ENCODE assay signal across 22 cellular contexts in genomic region chr9:128120741-128121465, GRCh38. TPM values are rescaled to one million over a fixed set of nuclear protein-coding genes. Genes with fewer than 3 reads are reported as not detected.
DNase-seq lines count a peak whose midpoint lies in the region; ATAC-seq and TF ChIP-seq lines count a peak whose summit lies in the region.
"Had no signal": no experiment of that assay in that cellular context is flagged by ENCODE, and none has a peak within 500 bp of the region (broad histone marks: within the 10 kb centered on the region; RNA-seq: fewer than 3 reads in every experiment).

No MANE protein-coding gene starts in this region.

- H2BK120ac ChIP-seq in neuronal stem cell (ENCODE audit: low read depth, low read length) = no peak overlapping the region

- H3K79me2 ChIP-seq in GM23248 (ENCODE audit: insufficient read depth) = peaks cover 14% of the 10 kb centered on the region

- in situ Hi-C loops in GM23248 (cut with MboI) = no loop called here

- H3K18ac ChIP-seq in neuronal stem cell (ENCODE audit: low read length) = no peak overlapping the region

- intact Hi-C loops in heart left ventricle (cut with DNase I) = no loop called here
- intact Hi-C loops in left ventricle myocardium inferior (cut with micrococcal nuclease) = no loop called here

- no peak overlapping the region for H2BK5ac ChIP-seq in neuronal stem cell (ENCODE audit: low read length)

- H3K27me3 Mint-ChIP-seq in endodermal cell (ENCODE audit: insufficient read depth) (no peaks in the 10 kb centered on the region), T-cell (no peaks in the 10 kb centered on the region)
- H3K27me3 Mint-ChIP-seq: type B pancreatic cell had no signal

- H2AK5ac ChIP-seq in neuronal stem cell (ENCODE audit: low read depth, low read length) = no peak overlapping the region

- H3F3A ChIP-seq in GM23248 (ENCODE audit: insufficient read depth) = no peaks in the 10 kb centered on the region

- no peak overlapping the region for H4K91ac ChIP-seq in neuronal stem cell (ENCODE audit: low read depth, low read length, poor library complexity)

- no peaks in the 10 kb centered on the region for H3K9me2 ChIP-seq in GM23248 (ENCODE audit: insufficient read depth)

- CTCF ChIA-PET in T-cell (lab: Charles Lee) = no interaction called here

- no peak overlapping the region for H2BK12ac ChIP-seq in neuronal stem cell (ENCODE audit: low read length)

- H2BK15ac ChIP-seq in neuronal stem cell (ENCODE audit: low read length) = no peak overlapping the region

- H3K36me3 ChIP-seq in heart left ventricle (peaks cover 0 to 50% (median 46%) of the 10 kb centered on the region in 9 donors), left ventricle myocardium inferior (peaks cover 51% of the 10 kb centered on the region), endodermal cell (ENCODE audit: control insufficient read depth, insufficient read depth, low read length) (peaks cover 21% of the 10 kb centered on the region), neuronal stem cell (replicated peaks in 1 of 2; ENCODE audit: control insufficient read depth in 2 of 2, insufficient read depth in 2 of 2, low read length in 2 of 2) (peaks cover 22 to 47% of the 10 kb centered on the region in 2 donors), GM23248 (ENCODE audit: low read depth) (no peaks in the 10 kb centered on the region)

- H2AFZ ChIP-seq in neuronal stem cell (ENCODE audit: low read length) (no peak overlapping the region), GM23248 (no peak overlapping the region)

- H3K4me3 Mint-ChIP-seq in endodermal cell = no peak overlapping the region
- no peak overlapping the region for H3K4me3 Mint-ChIP-seq in T-cell
- H3K4me3 Mint-ChIP-seq: dendritic cell treated with granulocyte-macrophage colony-stimulating factor and Interleukin-4, amounts not matched to agents 40 ng/mL and 50 ng/mL, for 4 days; T-helper 1 cell treated with Interleukin-12 subunit alpha and Interleukin-12 subunit beta and Interleukin-4 antibody, amounts not matched to agents 30 μg/mL and 1 μg/mL, for 36 hours; type B pancreatic cell had no signal

- H3K9me3 ChIP-seq in heart left ventricle (no peaks in the 10 kb centered on the region), left ventricle myocardium inferior (replicated peaks) (no peaks in the 10 kb centered on the region), endodermal cell (ENCODE audit: control insufficient read depth, low read length) (no peaks in the 10 kb centered on the region), neuronal stem cell (replicated peaks in 1 of 2; ENCODE audit: control insufficient read depth in 2 of 2, insufficient read depth in 1 of 2, low read depth in 1 of 2, low read length in 2 of 2) (no peaks in the 10 kb centered on the region), GM23248 (ENCODE audit: low read depth) (no peaks in the 10 kb centered on the region)

- H4K20me1 ChIP-seq in GM23248 (ENCODE audit: insufficient read depth) = no peaks in the 10 kb centered on the region; the same call in 1 of the 2 replicates

- H3K9ac ChIP-seq in endodermal cell (ENCODE audit: extremely low read depth, low read length, poor library complexity, severe bottlenecking) (no peak overlapping the region), neuronal stem cell (ENCODE audit: low read depth, low read length, poor library complexity) (peak overlapping the region; percentile 50), GM23248 (no peak overlapping the region)

- DNase-seq in heart left ventricle = peak in 3 of 5 donors; percentile 14 to 50 (median 28)
- no peak for DNase-seq in left ventricle myocardium inferior
- DNase-seq in endodermal cell = peak; percentile 31
- no peak for DNase-seq in neuronal stem cell (ENCODE audit: low spot score)
- no peak for DNase-seq in GM23248
- no peak for DNase-seq in NCI-H187 (lab: John Stamatoyannopoulos, UW)
- no peak for DNase-seq in T-cell
- DNase-seq: activated CD4-positive, alpha-beta T cell treated with anti-CD3 and anti-CD28 coated beads for 4 hours; activated naive CD4-positive, alpha-beta T cell treated with anti-CD3 and anti-CD28 coated beads, Interleukin-2, amount 50 U/mL, for 16 hours; AML-193; GOT3; mesendoderm; MV-4-11; NCI-H2171 treated with DMSO at 0.1 percent for 48 hours; NCI-H526; stimulated activated CD8-positive, alpha-beta memory T cell treated with anti-CD3 and anti-CD28 coated beads, Interleukin-4, amount 100 ng/mL, for 48 hours had no signal

- ATAC-seq in heart left ventricle (no peak), HG02798 (IDR thresholded peaks at IDR 0.05; ENCODE audit: poor library complexity, unreplicated experiment) (no peak), T-cell (replicated peaks in 1 of 4) (no peak)
- ATAC-seq: Panc1 had no signal

- H3K79me1 ChIP-seq in neuronal stem cell (ENCODE audit: low read depth, low read length) = peaks cover 7% of the 10 kb centered on the region

- H3K27me3 ChIP-seq in heart left ventricle (no peaks in the 10 kb centered on the region), left ventricle myocardium inferior (ENCODE audit: low read depth) (no peaks in the 10 kb centered on the region), endodermal cell (ENCODE audit: control insufficient read depth, insufficient read depth, low read length, poor library complexity, severe bottlenecking) (no peaks in the 10 kb centered on the region), neuronal stem cell (ENCODE audit: control insufficient read depth in 3 of 3, insufficient read depth in 3 of 3, low read depth in 1 of 3, low read length in 3 of 3) (no peaks in the 10 kb centered on the region), GM23248 (replicated peaks; ENCODE audit: insufficient read depth) (no peaks in the 10 kb centered on the region)
- H3K27me3 ChIP-seq: cardiac muscle cell had no signal

- TF ChIP-seq CTCF in heart left ventricle (IDR thresholded peaks at IDR 0.05) (no peak), left ventricle myocardium inferior (IDR thresholded peaks at IDR 0.05; ENCODE audit: borderline replicate concordance) (no peak), endodermal cell (conservative IDR thresholded peaks at IDR 0.05) (no peak)

- peaks cover 21% of the 10 kb centered on the region for H3K36me3 Mint-ChIP-seq in endodermal cell (ENCODE audit: low read depth)
- H3K36me3 Mint-ChIP-seq in T-cell = peaks cover 5% of the 10 kb centered on the region

- H3K4me2 ChIP-seq in neuronal stem cell (ENCODE audit: insufficient read depth, low read length, poor library complexity, severe bottlenecking) (no peak overlapping the region), GM23248 (ENCODE audit: unreplicated experiment) (no peak overlapping the region)

- no peak overlapping the region for H4K8ac ChIP-seq in neuronal stem cell (ENCODE audit: low read depth, low read length)

- H3K4ac ChIP-seq in neuronal stem cell (ENCODE audit: low read length) = no peak overlapping the region

- H3K23ac ChIP-seq in neuronal stem cell (ENCODE audit: low read depth, low read length, poor library complexity) = no peak overlapping the region

- 81% methylated on average over 29 of the region's 29 CpGs for WGBS in heart left ventricle, 4 donors
- WGBS in endodermal cell (ENCODE audit: insufficient coverage in 1 of 2, insufficient read length in 1 of 2), 2 experiments = 89 to 90% methylated on average over 25 to 29 of the region's 29 CpGs
- WGBS in neuronal stem cell (ENCODE audit: extremely low coverage in 2 of 2, insufficient read length in 2 of 2, insufficient replicate concordance in 1 of 2), 2 donors = no CpG with 5 or more reads among the region's 29 CpGs
- 88 to 89% methylated on average over 25 to 29 of the region's 29 CpGs for WGBS in GM23248 (ENCODE audit: low coverage in 1 of 2, low lambda C conversion rate in 2 of 2, missing lambda C conversion rate in 2 of 2), 2 experiments

- POLR2A ChIA-PET in T-cell (lab: Charles Lee) = no interaction called here

- peaks cover 2% of the 10 kb centered on the region for H3K4me1 Mint-ChIP-seq in endodermal cell
- peaks cover 19 to 27% (median 22%) of the 10 kb centered on the region in 3 donors for H3K4me1 Mint-ChIP-seq in T-cell

- H3K4me1 ChIP-seq in heart left ventricle (peaks cover 0 to 23% (median 16%) of the 10 kb centered on the region in 12 donors), left ventricle myocardium inferior (peaks cover 24% of the 10 kb centered on the region), endodermal cell (ENCODE audit: control insufficient read depth, insufficient read depth, low read length) (no peaks in the 10 kb centered on the region), neuronal stem cell (ENCODE audit: control insufficient read depth in 2 of 2, insufficient read depth in 1 of 2, low read depth in 1 of 2, low read length in 2 of 2) (peaks cover 4 to 9% of the 10 kb centered on the region in 2 donors), GM23248 (ENCODE audit: insufficient read depth) (peaks cover 2% of the 10 kb centered on the region; the same call in 1 of the 2 replicates)

- H3K27ac Mint-ChIP-seq in endodermal cell (no peak overlapping the region), T-cell (no peak overlapping the region)
- H3K27ac Mint-ChIP-seq: dendritic cell treated with granulocyte-macrophage colony-stimulating factor and Interleukin-4, amounts not matched to agents 40 ng/mL and 50 ng/mL, for 4 days; T-helper 1 cell treated with Interleukin-12 subunit alpha and Interleukin-12 subunit beta and Interleukin-4 antibody, amounts not matched to agents 30 μg/mL and 1 μg/mL, for 36 hours; type B pancreatic cell had no signal

- H3K14ac ChIP-seq in neuronal stem cell (ENCODE audit: low read length) = peak overlapping the region; percentile 56

- no peak overlapping the region for H3K4me3 ChIP-seq in heart left ventricle
- no peak overlapping the region for H3K4me3 ChIP-seq in left ventricle myocardium inferior
- H3K4me3 ChIP-seq in endodermal cell (ENCODE audit: low read length) = no peak overlapping the region
- peak overlapping the region in 1 of 2 donors; percentile 24 for H3K4me3 ChIP-seq in neuronal stem cell (ENCODE audit: low read length in 2 of 2)
- H3K4me3 ChIP-seq in GM23248 = no peak overlapping the region
- H3K4me3 ChIP-seq: cardiac muscle cell had no signal

- no peak overlapping the region for H3K27ac ChIP-seq in heart left ventricle
- no peak overlapping the region for H3K27ac ChIP-seq in left ventricle myocardium inferior (replicated peaks)
- H3K27ac ChIP-seq in endodermal cell (ENCODE audit: low read depth, low read length) = no peak overlapping the region
- H3K27ac ChIP-seq in neuronal stem cell (replicated peaks; ENCODE audit: low read length) = no peak overlapping the region
- no peak overlapping the region for H3K27ac ChIP-seq in GM23248
- H3K27ac ChIP-seq: cardiac muscle cell had no signal

- TF ChIP-seq POLR2A in heart left ventricle (IDR thresholded peaks at IDR 0.05) = no peak

- H3K9me3 Mint-ChIP-seq in endodermal cell (no peaks in the 10 kb centered on the region), T-cell (no peaks in the 10 kb centered on the region)
- H3K9me3 Mint-ChIP-seq: dendritic cell treated with granulocyte-macrophage colony-stimulating factor and Interleukin-4, amounts not matched to agents 40 ng/mL and 50 ng/mL, for 4 days; T-helper 1 cell treated with Interleukin-12 subunit alpha and Interleukin-12 subunit beta and Interleukin-4 antibody, amounts not matched to agents 30 μg/mL and 1 μg/mL, for 36 hours; type B pancreatic cell had no signal

RNA-seq across cellular contexts. Expression of gene PTGES2, which starts 6.6 kb away (rescaled TPM):
- total RNA-seq in heart left ventricle (100 to 1,000 TPM; 116 to 166 (median 139) TPM), left ventricle myocardium inferior (141 TPM), endodermal cell (10 to 100 TPM; 73.5 to 84.5 TPM), T-cell (10 to 100 TPM; 60.2 to 91.7 (median 79.2) TPM)
- polyA plus RNA-seq in heart left ventricle (100 to 1,000 TPM; 143 to 179 TPM), GM23248 (2016; fragmentation: Nextera tagmentation; extraction: Ambion mirVana) (63.3 and 70.3 TPM in 2 replicates)
- polyA plus RNA-seq in endodermal cell (2013, experiment 1 of 2) = 36.7 TPM
- 33.1 TPM for polyA plus RNA-seq in endodermal cell (2013, experiment 2 of 2)
- 19.0 TPM for polyA plus RNA-seq in neuronal stem cell (2013, experiment 1 of 2)
- 21.6 TPM for polyA plus RNA-seq in neuronal stem cell (2013, experiment 2 of 2)
- total RNA-seq in GM23248 (2014; rRNA removed; shearing (Covaris generic)) = 68.6 and 68.9 TPM in 2 replicates

RNA-seq across cellular contexts. Expression of gene LCN2, which starts 28.4 kb away (rescaled TPM):
- total RNA-seq in heart left ventricle (1 to 10 TPM in 1 of 9 donors, not detected in 8; 5.8 TPM), left ventricle myocardium inferior (not detected), endodermal cell (not detected), T-cell (not detected)
- polyA plus RNA-seq in heart left ventricle (1 to 10 TPM in 1 of 2 donors, not detected in 1; 1.1 TPM), GM23248 (2016; fragmentation: Nextera tagmentation; extraction: Ambion mirVana) (not detected in 2 replicates)
- not detected for polyA plus RNA-seq in endodermal cell (2013, experiment 1 of 2)
- not detected for polyA plus RNA-seq in endodermal cell (2013, experiment 2 of 2)
- 0.08 TPM for polyA plus RNA-seq in neuronal stem cell (2013, experiment 1 of 2)
- polyA plus RNA-seq in neuronal stem cell (2013, experiment 2 of 2) = 0.10 TPM
- total RNA-seq in GM23248 (2014; rRNA removed; shearing (Covaris generic)) = not detected in 2 replicates
- total RNA-seq: cardiac muscle cell had no signal
- polyA plus RNA-seq: cardiac muscle cell had no signal

RNA-seq across cellular contexts. Expression of gene BBLN, which starts 39.2 kb away (rescaled TPM):
- total RNA-seq in heart left ventricle = 100 to 1,000 TPM in 2 of 9 donors, 10 to 100 TPM in 7; 29.9 to 280 (median 46.4) TPM
- 100 to 1,000 TPM in 1 of 2 donors, 10 to 100 TPM in 1; 47.3 to 122 TPM for polyA plus RNA-seq in heart left ventricle
- 52.5 TPM for total RNA-seq in left ventricle myocardium inferior
- total RNA-seq in endodermal cell = 10 to 100 TPM; 65.7 to 82.1 TPM
- 105 TPM for polyA plus RNA-seq in endodermal cell (2013, experiment 1 of 2)
- 99.0 TPM for polyA plus RNA-seq in endodermal cell (2013, experiment 2 of 2)
- polyA plus RNA-seq in neuronal stem cell (2013, experiment 1 of 2) = 95.6 TPM
- 101 TPM for polyA plus RNA-seq in neuronal stem cell (2013, experiment 2 of 2)
- total RNA-seq in GM23248 (2014; rRNA removed; shearing (Covaris generic)) = 229 and 315 TPM in 2 replicates
- 137 and 142 TPM in 2 replicates for polyA plus RNA-seq in GM23248 (2016; fragmentation: Nextera tagmentation; extraction: Ambion mirVana)
- 10 to 100 TPM; 50.0 to 85.9 (median 81.4) TPM for total RNA-seq in T-cell

RNA-seq across cellular contexts. Expression of gene SLC25A25, which starts 52.9 kb away (rescaled TPM):
- total RNA-seq in heart left ventricle (10 to 100 TPM in 3 of 9 donors, 1 to 10 TPM in 6; 3.2 to 15.1 (median 6.7) TPM), left ventricle myocardium inferior (5.4 TPM), endodermal cell (10 to 100 TPM; 12.9 to 13.1 TPM), T-cell (10 to 100 TPM; 11.8 to 21.0 (median 17.3) TPM)
- polyA plus RNA-seq in heart left ventricle (1 to 10 TPM; 1.7 to 8.8 TPM), GM23248 (2016; fragmentation: Nextera tagmentation; extraction: Ambion mirVana) (7.5 and 8.2 TPM in 2 replicates)
- 12.8 TPM for polyA plus RNA-seq in endodermal cell (2013, experiment 1 of 2)
- 11.1 TPM for polyA plus RNA-seq in endodermal cell (2013, experiment 2 of 2)
- 7.8 TPM for polyA plus RNA-seq in neuronal stem cell (2013, experiment 1 of 2)
- polyA plus RNA-seq in neuronal stem cell (2013, experiment 2 of 2) = 7.4 TPM
- total RNA-seq in GM23248 (2014; rRNA removed; shearing (Covaris generic)) = 17.6 and 20.2 TPM in 2 replicates

RNA-seq across cellular contexts. Expression of gene NAIF1, which starts 53.8 kb away (rescaled TPM):
- total RNA-seq in heart left ventricle (1 to 10 TPM; 3.5 to 8.9 (median 7.2) TPM), left ventricle myocardium inferior (7.9 TPM), endodermal cell (1 to 10 TPM; 6.2 to 6.6 TPM), T-cell (10 to 100 TPM; 11.6 to 14.9 (median 13.8) TPM)
- polyA plus RNA-seq in heart left ventricle (1 to 10 TPM; 4.0 to 5.0 TPM), GM23248 (2016; fragmentation: Nextera tagmentation; extraction: Ambion mirVana) (4.8 and 8.9 TPM in 2 replicates)
- polyA plus RNA-seq in endodermal cell (2013, experiment 1 of 2) = 7.9 TPM
- polyA plus RNA-seq in endodermal cell (2013, experiment 2 of 2) = 7.3 TPM
- polyA plus RNA-seq in neuronal stem cell (2013, experiment 1 of 2) = 6.9 TPM
- 7.8 TPM for polyA plus RNA-seq in neuronal stem cell (2013, experiment 2 of 2)
- 5.6 and 9.5 TPM in 2 replicates for total RNA-seq in GM23248 (2014; rRNA removed; shearing (Covaris generic))

Comparison
In these comparisons a context has a peak if more than half of its experiments do, and no peak if none do; other contexts are left out.
1. DNase-seq: peak in heart left ventricle (3 of 5) and endodermal cell (single experiment); none in left ventricle myocardium inferior (single experiment), neuronal stem cell (single experiment), GM23248 (single experiment), NCI-H187 (0 of 2) and T-cell (0 of 34).